20 cellular contexts compared by ENCODE assay signal in genomic region chr1:47887060-47887851, GRCh38.
DNase-seq lines count a peak whose midpoint lies in the region; ATAC-seq, FAIRE-seq and TF ChIP-seq lines count a peak whose summit lies in the region.
"Had no signal": no experiment of that assay in that cellular context is flagged by ENCODE, and none has a peak within 500 bp of the region (broad histone marks: within the 10 kb centered on the region; RNA-seq: fewer than 3 reads in every experiment).

No MANE protein-coding gene starts in this region.

- no peaks in the 10 kb centered on the region for H3K79me2 ChIP-seq in H1 (ENCODE audit: control insufficient read depth in 1 of 2, insufficient read depth in 2 of 2, low read length in 2 of 2)

- H4K8ac ChIP-seq in IMR-90 (ENCODE audit: low read depth in 2 of 2, low read length in 2 of 2): no peak overlapping the region
- no peak overlapping the region for H4K8ac ChIP-seq in H1 (ENCODE audit: extremely low read depth, insufficient read depth, low read length)

- H3K18ac ChIP-seq in IMR-90 (ENCODE audit: low read depth, low read length): no peak overlapping the region
- no peak overlapping the region for H3K18ac ChIP-seq in H1 (ENCODE audit: extremely low read depth, low read length)

- H3K27ac Mint-ChIP-seq in activated naive CD8-positive, alpha-beta T cell treated with anti-CD3 and anti-CD28 coated beads, Interleukin-2, amount 50 U/mL, for 24 hours: no peak overlapping the region
- no peak overlapping the region for H3K27ac Mint-ChIP-seq in activated naive CD8-positive, alpha-beta T cell treated with anti-CD3 and anti-CD28 coated beads for 36 hours
- H3K27ac Mint-ChIP-seq: CD4-positive, alpha-beta T cell; H9; IgD-negative memory B cell had no signal

- POLR2A ChIA-PET in IMR-90 (lab: Charles Lee; ENCODE audit: unreplicated experiment): no interaction called here
- POLR2A ChIA-PET in H1 (lab: Charles Lee; ENCODE audit: partially characterized antibody): no interaction called here

- no peaks in the 10 kb centered on the region for H3K4me1 Mint-ChIP-seq in activated naive CD8-positive, alpha-beta T cell treated with anti-CD3 and anti-CD28 coated beads, Interleukin-2, amount 50 U/mL, for 24 hours
- no peaks in the 10 kb centered on the region for H3K4me1 Mint-ChIP-seq in activated naive CD8-positive, alpha-beta T cell treated with anti-CD3 and anti-CD28 coated beads for 36 hours
- H3K4me1 Mint-ChIP-seq: IgD-negative memory B cell had no signal

- H3K9me1 ChIP-seq in IMR-90 (ENCODE audit: insufficient read depth, low read length): no peaks in the 10 kb centered on the region

- H4K5ac ChIP-seq in IMR-90 (ENCODE audit: low read depth, low read length) (no peak overlapping the region), H1 (ENCODE audit: insufficient read length, low read depth, low read length) (no peak overlapping the region)

- H3K9me3 ChIP-seq in IMR-90 (ENCODE audit: control insufficient read depth, insufficient read depth, low read length): no peaks in the 10 kb centered on the region
- H3K9me3 ChIP-seq in H1 (ENCODE audit: insufficient read depth in 2 of 2, low read depth in 1 of 2, low read length in 1 of 2): no peaks in the 10 kb centered on the region
- H3K9me3 ChIP-seq: A549 had no signal

- no peak for TF ChIP-seq EP300 in H1 (IDR thresholded peaks at IDR 0.05; ENCODE audit: borderline replicate concordance in 1 of 2, low read depth in 2 of 2, low read length in 2 of 2)

- in situ Hi-C loops in IMR-90 (cut with MboI; ENCODE audit: low sequenced_read_pairs): no loop called here

- H3K36me3 ChIP-seq in IMR-90 (ENCODE audit: control insufficient read depth, insufficient read depth, low read length) (no peaks in the 10 kb centered on the region), H1 (ENCODE audit: control insufficient read depth in 2 of 4, insufficient read depth in 4 of 4, low read length in 3 of 4) (no peaks in the 10 kb centered on the region)

- peak; percentile 60 for ATAC-seq in activated naive CD8-positive, alpha-beta T cell treated with anti-CD3 and anti-CD28 coated beads, Interleukin-2, amount 50 U/mL, for 24 hours
- ATAC-seq in IMR-90 (ENCODE audit: low read depth): no peak
- no peak for ATAC-seq in GM18502 (IDR thresholded peaks at IDR 0.05; ENCODE audit: poor library complexity, unreplicated experiment)
- ATAC-seq: A549 had no signal

- dilution Hi-C loops in IMR-90 (cut with HindIII; ENCODE audit: low sequenced_read_pairs, unreplicated experiment): no loop called here

- H4K20me1 ChIP-seq in IMR-90 (ENCODE audit: insufficient read depth, low read length) (no peaks in the 10 kb centered on the region), H1 (replicated peaks in 1 of 2; ENCODE audit: control insufficient read depth in 1 of 2, insufficient read depth in 2 of 2, low read length in 2 of 2) (peaks cover 0 to 2% of the 10 kb centered on the region in 2 experiments)

- FAIRE-seq in H1 (lab: Jason Lieb, UNC): no peak
- FAIRE-seq: A549, GM12892 had no signal

- CTCF ChIA-PET in IMR-90 (lab: Yijun Ruan, JAX): no interaction called here
- CTCF ChIA-PET in H1 (lab: Charles Lee; ENCODE audit: partially characterized antibody): interaction anchor here (0.6 kb wide), 1 partner anchor 93 kb away, joined by 4 read pairs; no protein-coding TSS in a partner anchor

- H3K27me3 Mint-ChIP-seq in activated naive CD8-positive, alpha-beta T cell treated with anti-CD3 and anti-CD28 coated beads, Interleukin-2, amount 50 U/mL, for 24 hours: peaks cover 4% of the 10 kb centered on the region
- peaks cover 27% of the 10 kb centered on the region for H3K27me3 Mint-ChIP-seq in activated naive CD8-positive, alpha-beta T cell treated with anti-CD3 and anti-CD28 coated beads for 36 hours

- TF ChIP-seq POLR2A in IMR-90 (IDR thresholded peaks at IDR 0.05; ENCODE audit: low read depth, low read length) (no peak), H1 (IDR thresholded peaks at IDR 0.05; ENCODE audit: control extremely low read depth in 1 of 2, low read depth in 2 of 2, low read length in 2 of 2) (no peak)

- H3K23me2 ChIP-seq in H1 (ENCODE audit: low read depth, low read length): no peaks in the 10 kb centered on the region; the same call in 1 of the 2 replicates

- H3K27me3 ChIP-seq in IMR-90 (ENCODE audit: control insufficient read depth, insufficient read depth, low read length) (no peaks in the 10 kb centered on the region), H1 (replicated peaks in 1 of 4; ENCODE audit: control insufficient read depth in 3 of 4, extremely low read depth in 1 of 4, insufficient read depth in 3 of 4, low read length in 3 of 4) (no peaks in the 10 kb centered on the region)

- no peak overlapping the region for H3K27ac ChIP-seq in IMR-90 (ENCODE audit: insufficient read depth, low read length)
- no peak overlapping the region for H3K27ac ChIP-seq in H1 (ENCODE audit: low read depth, low read length)
- H3K27ac ChIP-seq: 22Rv1, A549, C4-2B, HL-60 had no signal

- H2BK20ac ChIP-seq in IMR-90 (ENCODE audit: low read depth, low read length): no peak overlapping the region
- no peak overlapping the region for H2BK20ac ChIP-seq in H1 (ENCODE audit: low read length)

- no peak overlapping the region for H3K4me2 ChIP-seq in IMR-90 (ENCODE audit: low read depth, low read length)
- H3K4me2 ChIP-seq in H1 (ENCODE audit: insufficient read depth in 1 of 2, low read depth in 2 of 2, low read length in 2 of 2): no peak overlapping the region
- H3K4me2 ChIP-seq: A549 had no signal

- no peak for TF ChIP-seq CTCF in IMR-90 (conservative IDR thresholded peaks at IDR 0.05; ENCODE audit: low read depth, low read length)
- no peak for TF ChIP-seq CTCF in H1 (IDR thresholded peaks at IDR 0.05; ENCODE audit: control extremely low read depth in 1 of 3, insufficient read depth in 1 of 3, low read depth in 1 of 3, low read length in 3 of 3)

- H3K14ac ChIP-seq in IMR-90 (replicated peaks; ENCODE audit: low read depth, low read length): no peak overlapping the region
- H3K14ac ChIP-seq in H1 (ENCODE audit: insufficient read length): no peak overlapping the region

- H2AFZ ChIP-seq in IMR-90 (replicated peaks; ENCODE audit: low read length, poor library complexity): peak overlapping the region; percentile 52
- H2AFZ ChIP-seq in H1 (ENCODE audit: low read length): no peak overlapping the region

- H3K4me1 ChIP-seq in IMR-90 (ENCODE audit: control insufficient read depth, insufficient read depth, low read length): no peaks in the 10 kb centered on the region
- no peaks in the 10 kb centered on the region for H3K4me1 ChIP-seq in H1 (replicated peaks in 1 of 4; ENCODE audit: control insufficient read depth in 3 of 4, insufficient read depth in 4 of 4, low read length in 3 of 4)
- H3K4me1 ChIP-seq: A549 had no signal

- no peak overlapping the region for H2BK120ac ChIP-seq in IMR-90 (ENCODE audit: low read depth, low read length)
- no peak overlapping the region for H2BK120ac ChIP-seq in H1 (replicated peaks; ENCODE audit: low read depth, low read length)

- H4K91ac ChIP-seq in IMR-90 (ENCODE audit: insufficient read depth, low read depth, low read length) (no peak overlapping the region), H1 (replicated peaks; ENCODE audit: insufficient read length, low read length) (no peak overlapping the region)

- H3K4me3 ChIP-seq in IMR-90 (ENCODE audit: insufficient read depth, low read depth, low read length): no peak overlapping the region
- no peak overlapping the region for H3K4me3 ChIP-seq in H1 (ENCODE audit: extremely low read depth in 1 of 4, insufficient read depth in 2 of 4, low read depth in 3 of 4, low read length in 4 of 4)
- H3K4me3 ChIP-seq: A549 had no signal

- no peak overlapping the region for H2BK15ac ChIP-seq in IMR-90 (ENCODE audit: low read depth, low read length)
- H2BK15ac ChIP-seq in H1 (ENCODE audit: low read length): no peak overlapping the region

- H3K79me1 ChIP-seq in IMR-90 (ENCODE audit: low read depth in 1 of 2, low read length in 2 of 2) (no peaks in the 10 kb centered on the region), H1 (ENCODE audit: low read depth, low read length) (no peaks in the 10 kb centered on the region)

- no peak overlapping the region for H3K4me3 Mint-ChIP-seq in activated naive CD8-positive, alpha-beta T cell treated with anti-CD3 and anti-CD28 coated beads, Interleukin-2, amount 50 U/mL, for 24 hours
- H3K4me3 Mint-ChIP-seq in activated naive CD8-positive, alpha-beta T cell treated with anti-CD3 and anti-CD28 coated beads for 36 hours: no peak overlapping the region
- H3K4me3 Mint-ChIP-seq: CD4-positive, alpha-beta T cell; H9; IgD-negative memory B cell had no signal

- H3K4ac ChIP-seq in IMR-90 (ENCODE audit: low read depth, low read length) (no peak overlapping the region), H1 (replicated peaks; ENCODE audit: insufficient read length, low read depth, low read length) (no peak overlapping the region)

- BruUV-seq in IMR-90 (replicated peaks; lab: Mats Ljungman, UMichigan): no TSS peak

- no peak overlapping the region for H3K23ac ChIP-seq in IMR-90 (ENCODE audit: low read depth, low read length)
- H3K23ac ChIP-seq in H1 (ENCODE audit: insufficient read length): no peak overlapping the region

- DNase-seq in activated naive CD8-positive, alpha-beta T cell treated with anti-CD3 and anti-CD28 coated beads, Interleukin-2, amount 50 U/mL, for 24 hours: no peak
- no peak for DNase-seq in activated naive CD8-positive, alpha-beta T cell treated with anti-CD3 and anti-CD28 coated beads for 36 hours
- no peak for DNase-seq in IMR-90
- DNase-seq in H1 (ENCODE audit: low read depth in 1 of 2, low spot score in 2 of 2): no peak
- peak; percentile 6 for DNase-seq in mesenteric fat pad (ENCODE audit: low spot score)
- no peak for DNase-seq in cerebellar cortex (ENCODE audit: low spot score)
- DNase-seq: AML-193; CD4-positive, alpha-beta T cell; DMS153; DMS79; GDM1; GOT3; H9 had no signal

- no peak overlapping the region for H2AK9ac ChIP-seq in IMR-90 (replicated peaks; ENCODE audit: low read depth, low read length, poor library complexity)

- TF ChIP-seq RAD21 in IMR-90 (IDR thresholded peaks at IDR 0.05; ENCODE audit: low read length): no peak
- no peak for TF ChIP-seq RAD21 in H1 (IDR thresholded peaks at IDR 0.05 in 1 of 2, conservative IDR thresholded peaks at IDR 0.05 in 1 of 2; ENCODE audit: low read depth in 2 of 2, low read length in 2 of 2)

- H3K36me3 Mint-ChIP-seq in activated naive CD8-positive, alpha-beta T cell treated with anti-CD3 and anti-CD28 coated beads, Interleukin-2, amount 50 U/mL, for 24 hours (ENCODE audit: low read depth): no peaks in the 10 kb centered on the region
- H3K36me3 Mint-ChIP-seq in activated naive CD8-positive, alpha-beta T cell treated with anti-CD3 and anti-CD28 coated beads for 36 hours: no peaks in the 10 kb centered on the region
- H3K36me3 Mint-ChIP-seq: IgD-negative memory B cell had no signal

- no peaks in the 10 kb centered on the region for H3K9me3 Mint-ChIP-seq in activated naive CD8-positive, alpha-beta T cell treated with anti-CD3 and anti-CD28 coated beads, Interleukin-2, amount 50 U/mL, for 24 hours
- no peaks in the 10 kb centered on the region for H3K9me3 Mint-ChIP-seq in activated naive CD8-positive, alpha-beta T cell treated with anti-CD3 and anti-CD28 coated beads for 36 hours
- H3K9me3 Mint-ChIP-seq: CD4-positive, alpha-beta T cell; H9; IgD-negative memory B cell had no signal

- no peak overlapping the region for H2BK5ac ChIP-seq in IMR-90 (ENCODE audit: low read depth, low read length, poor library complexity, severe bottlenecking)
- H2BK5ac ChIP-seq in H1 (ENCODE audit: low read depth, low read length): no peak overlapping the region

- intact Hi-C loops in IMR-90 (cut with micrococcal nuclease): no loop called here

- no peak overlapping the region for H2BK12ac ChIP-seq in H1 (ENCODE audit: low read depth, low read length)

- WGBS in IMR-90 (ENCODE audit: extremely low coverage in 2 of 2, insufficient read length in 1 of 2), 2 experiments: 46% methylated on average over 2 of the region's 10 CpGs; no CpG with 5 or more reads in 1 of the 2 experiments
- WGBS in H1 (ENCODE audit: extremely low coverage in 1 of 2, insufficient coverage in 1 of 2, insufficient read length in 1 of 2, insufficient replicate concordance in 2 of 2, low coverage in 1 of 2, low lambda C conversion rate in 2 of 2, missing lambda C conversion rate in 1 of 2), 2 experiments: 72% methylated on average over 10 of the region's 10 CpGs; no CpG with 5 or more reads in 1 of the 2 experiments

- H2AK5ac ChIP-seq in IMR-90 (ENCODE audit: low read depth, low read length) (no peak overlapping the region), H1 (ENCODE audit: low read depth, low read length) (no peak overlapping the region)

- H3K56ac ChIP-seq in IMR-90 (ENCODE audit: extremely low read depth, insufficient read depth, low read length) (no peak overlapping the region), H1 (replicated peaks; ENCODE audit: insufficient read length, low read depth, low read length) (no peak overlapping the region)

- H3K9ac ChIP-seq in IMR-90 (ENCODE audit: low read depth, low read length) (no peak overlapping the region), H1 (replicated peaks in 1 of 4; ENCODE audit: extremely low read depth in 1 of 4, low read depth in 3 of 4, low read length in 3 of 4) (no peak overlapping the region)
